In the genomic region with DNA sequence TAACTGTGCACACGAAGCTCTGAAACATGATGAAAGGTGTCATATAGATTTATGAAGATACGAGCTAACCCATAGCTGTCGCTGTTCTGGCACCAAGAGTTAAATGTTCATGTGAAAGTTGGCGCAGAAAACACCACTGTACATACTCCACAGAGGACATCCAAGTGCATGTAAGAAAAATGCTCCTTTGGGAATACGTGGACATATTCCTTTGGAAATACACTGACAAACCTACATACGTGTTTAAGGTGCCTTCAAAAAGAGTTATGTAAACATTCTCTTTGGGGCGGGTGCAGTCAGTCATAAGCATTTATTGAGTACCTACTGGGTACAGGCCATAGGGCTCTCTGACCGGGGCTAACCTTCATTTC, we compare ENCODE assay signal across 8 cellular contexts. TPM values are rescaled to one million over a fixed set of nuclear protein-coding genes. Genes with fewer than 3 reads are reported as not detected.
A peak's percentile ranks its signal among the peaks of the same experiment; 100 is the strongest.
DNase-seq lines count a peak whose midpoint lies in the region; ATAC-seq and TF ChIP-seq lines count a peak whose summit lies in the region.

No MANE protein-coding gene starts in this region.

- peaks cover 18% of the 10 kb centered on the region for H3K4me1 ChIP-seq in CD4-positive, CD25-positive, alpha-beta regulatory T cell (ENCODE audit: control insufficient read depth, insufficient read depth, low read length, poor library complexity, severe bottlenecking)
- H3K4me1 ChIP-seq in endodermal cell (ENCODE audit: control insufficient read depth, insufficient read depth, low read length): peaks cover under 1% of the 10 kb centered on the region

- peak overlapping the region; percentile 65 for H3K9ac ChIP-seq in endodermal cell (ENCODE audit: extremely low read depth, low read length, poor library complexity, severe bottlenecking)

- H3K36me3 Mint-ChIP-seq in CD4-positive, CD25-positive, alpha-beta regulatory T cell: no peaks in the 10 kb centered on the region
- H3K36me3 Mint-ChIP-seq in HFFc6 (ENCODE audit: low read depth) (no peaks in the 10 kb centered on the region), endodermal cell (ENCODE audit: low read depth) (no peaks in the 10 kb centered on the region)
- H3K36me3 Mint-ChIP-seq in naive thymus-derived CD8-positive, alpha-beta T cell: no peaks in the 10 kb centered on the region

- H3K27ac ChIP-seq in CD4-positive, CD25-positive, alpha-beta regulatory T cell (ENCODE audit: insufficient read depth, low read length, poor library complexity, severe bottlenecking): peak overlapping the region; percentile 84
- peak overlapping the region; percentile 97 for H3K27ac ChIP-seq in endodermal cell (ENCODE audit: low read depth, low read length)

- H3K36me3 ChIP-seq in CD4-positive, CD25-positive, alpha-beta regulatory T cell (ENCODE audit: control insufficient read depth, insufficient read depth, low read length): no peaks in the 10 kb centered on the region
- no peaks in the 10 kb centered on the region for H3K36me3 ChIP-seq in endodermal cell (ENCODE audit: control insufficient read depth, insufficient read depth, low read length)

- peak in 2 of 3 donors; percentile 45 to 77 for DNase-seq in CD4-positive, CD25-positive, alpha-beta regulatory T cell
- DNase-seq in HFFc6: peak; percentile 22
- DNase-seq in SHP77 treated with DMSO at 0.1 percent for 48 hours (lab: John Stamatoyannopoulos, UW): peak; percentile 56
- no peak for DNase-seq in endodermal cell
- peak in 5 of 10 donors; percentile 12 to 52 (median 29) for DNase-seq in naive thymus-derived CD8-positive, alpha-beta T cell
- no peak for DNase-seq in AG20443 (ENCODE audit: low spot score)
- no peak for DNase-seq in stimulated activated CD4-positive, alpha-beta T cell treated with anti-CD3 and anti-CD28 coated beads, Interleukin-2, amount 100 ng/mL, for 24 hours

- peaks cover 4 to 29% (median 17%) of the 10 kb centered on the region in 4 donors for H3K4me1 Mint-ChIP-seq in CD4-positive, CD25-positive, alpha-beta regulatory T cell
- H3K4me1 Mint-ChIP-seq in HFFc6 (ENCODE audit: low read depth) (peaks cover 42% of the 10 kb centered on the region), endodermal cell (peaks cover 45% of the 10 kb centered on the region)
- peaks cover 17 to 37% (median 27%) of the 10 kb centered on the region in 4 donors for H3K4me1 Mint-ChIP-seq in naive thymus-derived CD8-positive, alpha-beta T cell

- TF ChIP-seq CTCF in HFFc6 (IDR thresholded peaks at IDR 0.05): peak; percentile 17; the same call in 1 of the 2 replicates
- no peak for TF ChIP-seq CTCF in endodermal cell (conservative IDR thresholded peaks at IDR 0.05)

- 69 to 76% methylated on average over 8 of the region's 8 CpGs for WGBS in endodermal cell (ENCODE audit: insufficient coverage in 1 of 2, insufficient read length in 1 of 2), 2 experiments

- no peaks in the 10 kb centered on the region for H3K9me3 ChIP-seq in CD4-positive, CD25-positive, alpha-beta regulatory T cell (ENCODE audit: control insufficient read depth in 2 of 2, low read length in 2 of 2)
- no peaks in the 10 kb centered on the region for H3K9me3 ChIP-seq in endodermal cell (ENCODE audit: control insufficient read depth, low read length)

- no peaks in the 10 kb centered on the region for H3K9me3 Mint-ChIP-seq in CD4-positive, CD25-positive, alpha-beta regulatory T cell
- no peaks in the 10 kb centered on the region for H3K9me3 Mint-ChIP-seq in HFFc6
- H3K9me3 Mint-ChIP-seq in endodermal cell: no peaks in the 10 kb centered on the region
- no peaks in the 10 kb centered on the region for H3K9me3 Mint-ChIP-seq in naive thymus-derived CD8-positive, alpha-beta T cell

- H3K27me3 ChIP-seq in CD4-positive, CD25-positive, alpha-beta regulatory T cell (ENCODE audit: control insufficient read depth, insufficient read depth, low read length): no peaks in the 10 kb centered on the region
- H3K27me3 ChIP-seq in endodermal cell (ENCODE audit: control insufficient read depth, insufficient read depth, low read length, poor library complexity, severe bottlenecking): no peaks in the 10 kb centered on the region

- POLR2A ChIA-PET in naive thymus-derived CD8-positive, alpha-beta T cell (lab: Charles Lee): interaction anchor here (0.6 to 5.5 kb wide), 5 partner anchors 21 to 244 kb away, joined by 3 to 109 read pairs (median 3); no protein-coding TSS in a partner anchor

- ATAC-seq in CD4-positive, CD25-positive, alpha-beta regulatory T cell (ENCODE audit: low read depth in 2 of 2): no peak
- ATAC-seq in naive thymus-derived CD8-positive, alpha-beta T cell: peak in 1 of 2 donors; percentile 16
- no peak for ATAC-seq in HG02642 (IDR thresholded peaks at IDR 0.05; ENCODE audit: poor library complexity, unreplicated experiment)

- peak overlapping the region; percentile 95 to 97 (median 97) for H3K27ac Mint-ChIP-seq in CD4-positive, CD25-positive, alpha-beta regulatory T cell
- peak overlapping the region; percentile 97 for H3K27ac Mint-ChIP-seq in HFFc6
- peak overlapping the region; percentile 93 for H3K27ac Mint-ChIP-seq in endodermal cell
- H3K27ac Mint-ChIP-seq in naive thymus-derived CD8-positive, alpha-beta T cell: peak overlapping the region; percentile 93 to 99 (median 97)

- H3K4me3 ChIP-seq in CD4-positive, CD25-positive, alpha-beta regulatory T cell (ENCODE audit: low read depth, low read length): peak overlapping the region; percentile 96
- H3K4me3 ChIP-seq in endodermal cell (ENCODE audit: low read length): peak overlapping the region; percentile 83

- peaks cover 7% of the 10 kb centered on the region for H3K27me3 Mint-ChIP-seq in CD4-positive, CD25-positive, alpha-beta regulatory T cell
- H3K27me3 Mint-ChIP-seq in HFFc6 (ENCODE audit: insufficient read depth) (peaks cover 2% of the 10 kb centered on the region; the same call in 1 of the 2 replicates), endodermal cell (ENCODE audit: insufficient read depth) (no peaks in the 10 kb centered on the region)
- H3K27me3 Mint-ChIP-seq in naive thymus-derived CD8-positive, alpha-beta T cell: no peaks in the 10 kb centered on the region

- H3K4me3 Mint-ChIP-seq in CD4-positive, CD25-positive, alpha-beta regulatory T cell: peak overlapping the region; percentile 90 to 100 (median 92)
- H3K4me3 Mint-ChIP-seq in HFFc6: peak overlapping the region; percentile 92
- H3K4me3 Mint-ChIP-seq in endodermal cell: peak overlapping the region; percentile 92
- peak overlapping the region; percentile 83 to 97 (median 92) for H3K4me3 Mint-ChIP-seq in naive thymus-derived CD8-positive, alpha-beta T cell

RNA-seq across cellular contexts. Expression of a gene that starts 0.7 kb away (rescaled TPM):
- total RNA-seq in CD4-positive, CD25-positive, alpha-beta regulatory T cell: 186 TPM
- 10 to 100 TPM in 3 of 4 donors, 1 to 10 TPM in 1; 9.8 to 17.8 (median 12.2) TPM for polyA plus RNA-seq in CD4-positive, CD25-positive, alpha-beta regulatory T cell
- 10 to 100 TPM; 32.5 to 44.3 (median 36.5) TPM for total RNA-seq in HFFc6 (2021; fragmentation: NEBNext Ultra II Directional; extraction: Animal tissue kit (Norgen Biotek cat#: 25700))
- total RNA-seq in endodermal cell: 100 to 1,000 TPM in 1 of 2 donors, 10 to 100 TPM in 1; 74.0 to 110 TPM
- polyA plus RNA-seq in endodermal cell (2013, experiment 1 of 2): 44.9 TPM
- polyA plus RNA-seq in endodermal cell (2013, experiment 2 of 2): 47.0 TPM
- 100 to 1,000 TPM; 119 to 122 TPM for total RNA-seq in naive thymus-derived CD8-positive, alpha-beta T cell
- polyA plus RNA-seq in naive thymus-derived CD8-positive, alpha-beta T cell: 10 to 100 TPM in 2 of 3 donors, 1 to 10 TPM in 1; 9.0 to 18.6 (median 11.2) TPM

Comparison
In these comparisons a context has a peak if more than half of its experiments do, and no peak if none do; other contexts are left out.
1. DNase-seq: peak in CD4-positive, CD25-positive, alpha-beta regulatory T cell (2 of 3), HFFc6 (single experiment) and SHP77 treated with DMSO at 0.1 percent for 48 hours (single experiment); none in endodermal cell (single experiment), AG20443 (single experiment) and stimulated activated CD4-positive, alpha-beta T cell treated with anti-CD3 and anti-CD28 coated beads, Interleukin-2, amount 100 ng/mL, for 24 hours (0 of 2).
2. Peak in every context shown above with its lines, with median percentiles within 50 percentile points of each other: H3K27ac Mint-ChIP-seq and H3K4me3 Mint-ChIP-seq.